13 cellular contexts compared by ENCODE assay signal in genomic region chr1:17617787-17618557, GRCh38.
DNase-seq lines count a peak whose midpoint lies in the region; ATAC-seq and TF ChIP-seq lines count a peak whose summit lies in the region.
"Had no signal": no experiment of that assay in that cellular context is flagged by ENCODE, and none has a peak within 500 bp of the region (broad histone marks: within the 10 kb centered on the region; RNA-seq: fewer than 3 reads in every experiment).

No MANE protein-coding gene starts in this region.

- peak; percentile 57 for ATAC-seq in left lung
- no peak for ATAC-seq in T-helper 17 cell
- ATAC-seq in activated CD4-positive, CD25-positive, alpha-beta regulatory T cell treated with anti-CD3 and anti-CD28 coated beads, Interleukin-2, amount 50 U/mL, for 24 hours, result no peak
- ATAC-seq: Panc1 had no signal

- 44 to 51% methylated on average over 19 to 27 of the region's 27 CpGs for WGBS in GM23248 (ENCODE audit: low coverage in 1 of 2, low lambda C conversion rate in 2 of 2, missing lambda C conversion rate in 2 of 2), 2 experiments

- in situ Hi-C loops in GM23248 (cut with MboI), result no loop called here

- H3K27me3 Mint-ChIP-seq in chondrocyte (ENCODE audit: low read depth) (no peaks in the 10 kb centered on the region), T-helper 17 cell (peaks cover 47% of the 10 kb centered on the region)

- intact Hi-C loops in left lung (cut with DNase I), result no loop called here

- H3K27ac Mint-ChIP-seq in chondrocyte (ENCODE audit: unreplicated experiment) (peak overlapping the region; percentile 94), T-helper 17 cell (no peak overlapping the region)

- H3K4me3 Mint-ChIP-seq in chondrocyte (ENCODE audit: unreplicated experiment) (peak overlapping the region; percentile 76), T-helper 17 cell (no peak overlapping the region)

- H3K4me1 ChIP-seq in GM23248 (ENCODE audit: insufficient read depth), result peaks cover 6% of the 10 kb centered on the region
- peaks cover 0 to 28% of the 10 kb centered on the region in 2 donors for H3K4me1 ChIP-seq in left lung

- H3K36me3 Mint-ChIP-seq in chondrocyte (ENCODE audit: low read depth) (peaks cover 13% of the 10 kb centered on the region), T-helper 17 cell (ENCODE audit: low read depth) (peaks cover 2% of the 10 kb centered on the region)

- H3K9me2 ChIP-seq in GM23248 (ENCODE audit: insufficient read depth), result no peaks in the 10 kb centered on the region

- DNase-seq in GM23248 (peak; percentile 76), chondrocyte (ENCODE audit: low spot score) (peak; percentile 80), left lung (peak in 1 of 2 donors; percentile 74), T-helper 17 cell (no peak), RPMI8226 (no peak)
- no peak for DNase-seq in stimulated activated CD4-positive, alpha-beta T cell treated with anti-CD3 and anti-CD28 coated beads, Interleukin-1b, Interleukin-23, amount 100 ng/mL, for 48 hours
- DNase-seq: activated CD4-positive, alpha-beta T cell treated with anti-CD3 and anti-CD28 coated beads, Interleukin-2, amount 50 U/mL, for 4 hours; central memory CD4-positive, alpha-beta T cell; NCI-H1417; small intestine had no signal

- no peak for TF ChIP-seq CTCF in chondrocyte (IDR thresholded peaks at IDR 0.05)
- no peak for TF ChIP-seq CTCF in left lung (IDR thresholded peaks at IDR 0.05)

- H4K20me1 ChIP-seq in GM23248 (ENCODE audit: insufficient read depth), result no peaks in the 10 kb centered on the region

- H3K79me2 ChIP-seq in GM23248 (ENCODE audit: insufficient read depth), result no peaks in the 10 kb centered on the region

- no peaks in the 10 kb centered on the region for H3F3A ChIP-seq in GM23248 (ENCODE audit: insufficient read depth)

- H3K4me1 Mint-ChIP-seq in chondrocyte (ENCODE audit: low read depth) (peaks cover 43% of the 10 kb centered on the region), T-helper 17 cell (peaks cover 2% of the 10 kb centered on the region)

- H3K4me2 ChIP-seq in GM23248 (ENCODE audit: unreplicated experiment), result peak overlapping the region; percentile 14

- H3K27ac ChIP-seq in GM23248 (no peak overlapping the region), left lung (peak overlapping the region; percentile 25 to 49), skin epidermis (peak overlapping the region in 16 of 21 experiments; percentile 2 to 80 (median 52))

- H2AFZ ChIP-seq in GM23248, result no peak overlapping the region

- H3K4me3 ChIP-seq in GM23248 (0 out of 2 replicates have a peak overlapping the region, but pooled peaks have one; percentile 13), left lung (peak overlapping the region in 1 of 2 donors; percentile 44), skin epidermis (peak overlapping the region in 4 of 7 experiments; percentile 14 to 20 (median 18))

- no peaks in the 10 kb centered on the region for H3K9me3 Mint-ChIP-seq in chondrocyte (ENCODE audit: low read depth)

- peak overlapping the region; percentile 39; the same call in 1 of the 2 replicates for H3K9ac ChIP-seq in GM23248

- H3K27me3 ChIP-seq in GM23248 (replicated peaks; ENCODE audit: insufficient read depth) (no peaks in the 10 kb centered on the region), left lung (peaks cover 0 to 3% of the 10 kb centered on the region in 2 donors)

- H3K9me3 ChIP-seq in GM23248 (ENCODE audit: low read depth), result no peaks in the 10 kb centered on the region
- H3K9me3 ChIP-seq in left lung, result no peaks in the 10 kb centered on the region
- no peaks in the 10 kb centered on the region for H3K9me3 ChIP-seq in T-helper 17 cell (ENCODE audit: control insufficient read depth, low read length, poor library complexity, severe bottlenecking)

- no peaks in the 10 kb centered on the region; the same call in 1 of the 2 replicates for H3K36me3 ChIP-seq in GM23248 (ENCODE audit: low read depth)
- H3K36me3 ChIP-seq in left lung, result peaks cover 0 to 10% of the 10 kb centered on the region in 2 donors

Comparison
In these comparisons a context has a peak if more than half of its experiments do, and no peak if none do; other contexts are left out.
1. DNase-seq: peak in GM23248 (single experiment) and chondrocyte (single experiment); none in T-helper 17 cell (0 of 3), stimulated activated CD4-positive, alpha-beta T cell treated with anti-CD3 and anti-CD28 coated beads, Interleukin-1b, Interleukin-23, amount 100 ng/mL, for 48 hours (single experiment) and RPMI8226 (single experiment).